Comparison of ENCODE assay signal across 8 cellular contexts in the genomic region with DNA sequence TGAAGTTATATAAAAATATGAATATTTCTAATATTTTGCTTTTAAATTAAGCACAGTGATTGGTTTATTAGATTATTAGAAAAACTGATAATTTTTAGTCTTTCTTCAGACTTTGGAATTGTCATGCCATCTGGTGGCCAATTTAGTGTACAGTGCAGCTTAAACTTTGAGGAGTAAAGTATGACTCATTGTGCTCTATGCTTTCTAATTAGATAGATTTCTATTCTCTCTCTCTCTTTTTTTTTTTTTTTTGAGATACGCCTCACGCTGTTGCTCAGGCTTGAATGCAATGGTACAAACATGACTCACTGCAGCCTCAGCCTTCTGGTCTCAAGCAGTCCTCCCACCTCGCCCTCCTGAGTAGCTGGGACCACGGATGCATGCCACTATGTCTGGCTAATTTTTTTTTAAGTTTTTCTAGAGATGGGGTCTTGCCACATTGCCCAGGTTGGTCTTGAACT. TPM values are rescaled to one million over a fixed set of nuclear protein-coding genes. Genes with fewer than 3 reads are reported as not detected.
DNase-seq lines count a peak whose midpoint lies in the region; ATAC-seq, FAIRE-seq and TF ChIP-seq lines count a peak whose summit lies in the region.

No MANE protein-coding gene starts in this region.

- peak; percentile 96 for FAIRE-seq in G401.6 (lab: Jason Lieb, UNC)

- H3K36me3 ChIP-seq in left lung, result peaks cover 0 to 48% of the 10 kb centered on the region in 2 donors

- H3K27ac ChIP-seq in left lung, result no peak overlapping the region

- H3K4me3 ChIP-seq in left lung, result no peak overlapping the region

- DNase-seq in HK-2 (ENCODE audit: unreplicated experiment) (peak; percentile 51), T follicular helper cell (ENCODE audit: low read depth) (peak; percentile 4), left lung (no peak), mesenteric fat pad (ENCODE audit: low spot score) (no peak), NCI-H2107 treated with DMSO at 0.1 percent for 48 hours (lab: John Stamatoyannopoulos, UW; ENCODE audit: unreplicated experiment) (no peak)
- peak; percentile 17 for DNase-seq in central memory CD4-positive, alpha-beta T cell
- DNase-seq in stimulated activated CD8-positive, alpha-beta memory T cell treated with anti-CD3 and anti-CD28 coated beads, Interleukin-12 subunit alpha, Interleukin-12 subunit beta, amount 100 ng/mL, for 4 hours (ENCODE audit: low read depth), result peak; percentile 0

- intact Hi-C loops in left lung (cut with DNase I), result no loop called here

- ATAC-seq in left lung, result peak; percentile 94

- H3K4me1 ChIP-seq in left lung, result no peaks in the 10 kb centered on the region

- peak; percentile 65 to 69 for TF ChIP-seq CTCF in left lung (IDR thresholded peaks at IDR 0.05)

- H3K27me3 ChIP-seq in left lung, result no peaks in the 10 kb centered on the region

- no peaks in the 10 kb centered on the region for H3K9me3 ChIP-seq in left lung

RNA-seq across cellular contexts. Expression of a gene that starts 42.1 kb away (rescaled TPM):
- total RNA-seq in left lung (under 1 TPM; 0.37 to 0.41 TPM), mesenteric fat pad (2.0 TPM)

RNA-seq across cellular contexts. Expression of a gene that starts 50.6 kb away (rescaled TPM):
- total RNA-seq in left lung, result 10 to 100 TPM; 52.6 to 55.4 TPM
- 39.4 TPM for total RNA-seq in mesenteric fat pad

Comparison
In these comparisons a context has a peak if more than half of its experiments do, and no peak if none do; other contexts are left out.
1. DNase-seq: peak in HK-2 (single experiment), T follicular helper cell (single experiment), central memory CD4-positive, alpha-beta T cell (single experiment) and stimulated activated CD8-positive, alpha-beta memory T cell treated with anti-CD3 and anti-CD28 coated beads, Interleukin-12 subunit alpha, Interleukin-12 subunit beta, amount 100 ng/mL, for 4 hours (single experiment); none in left lung (0 of 2), mesenteric fat pad (single experiment) and NCI-H2107 treated with DMSO at 0.1 percent for 48 hours (single experiment).